ENCODE assay signal across 8 cellular contexts in genomic region chr15:59104602-59104911, GRCh38. TPM values are rescaled to one million over a fixed set of nuclear protein-coding genes. Genes with fewer than 3 reads are reported as not detected.
DNase-seq lines count a peak whose midpoint lies in the region; ATAC-seq, FAIRE-seq and TF ChIP-seq lines count a peak whose summit lies in the region.

No MANE protein-coding gene starts in this region.

- FAIRE-seq in astrocyte (lab: Jason Lieb, UNC): no peak

- no peak for TF ChIP-seq POLR2A in upper lobe of left lung (IDR thresholded peaks at IDR 0.05)

- peak overlapping the region; percentile 90 for H3K4me3 ChIP-seq in BLaER1
- peak overlapping the region; percentile 85 for H3K4me3 ChIP-seq in astrocyte (ENCODE audit: insufficient read depth, low read depth, low read length)
- H3K4me3 ChIP-seq in liver (ENCODE audit: low read depth in 1 of 3, low read length in 3 of 3): peak overlapping the region; percentile 9 to 83 (median 53)
- H3K4me3 ChIP-seq in upper lobe of left lung: peak overlapping the region; percentile 31 to 88 (median 76)

- H3K9ac ChIP-seq in BLaER1 (peak overlapping the region; percentile 92), astrocyte (ENCODE audit: low read length) (peak overlapping the region; percentile 87), liver (ENCODE audit: low read depth in 1 of 2, low read length in 2 of 2) (peak overlapping the region in 1 of 2 donors; percentile 26)

- H4K20me1 ChIP-seq in BLaER1 (no peaks in the 10 kb centered on the region), astrocyte (ENCODE audit: insufficient read depth, low read length) (no peaks in the 10 kb centered on the region)

- H3K36me3 Mint-ChIP-seq in astrocyte (ENCODE audit: low read depth, unreplicated experiment): no peaks in the 10 kb centered on the region

- no peak for TF ChIP-seq RAD21 in liver (IDR thresholded peaks at IDR 0.05)

- H3K4me1 Mint-ChIP-seq in astrocyte (ENCODE audit: low read depth, unreplicated experiment): peaks cover 5% of the 10 kb centered on the region

- H3K27ac ChIP-seq in BLaER1 (peak overlapping the region; percentile 91), astrocyte (ENCODE audit: low read depth, low read length) (peak overlapping the region; percentile 80), liver (ENCODE audit: low read depth in 1 of 2, low read length in 2 of 2) (no peak overlapping the region), upper lobe of left lung (peak overlapping the region in 3 of 4 donors; percentile 18 to 77 (median 54))

- ATAC-seq in HG02623 (IDR thresholded peaks at IDR 0.05; ENCODE audit: unreplicated experiment): peak; percentile 20
- ATAC-seq in upper lobe of left lung (ENCODE audit: low FRiP score in 2 of 2): peak in 1 of 2 donors; percentile 47

- TF ChIP-seq CTCF in astrocyte (IDR thresholded peaks at IDR 0.05; ENCODE audit: insufficient read depth, low read depth, low read length) (no peak), liver (IDR thresholded peaks at IDR 0.05; ENCODE audit: low read depth, low read length, missing input control) (no peak), upper lobe of left lung (IDR thresholded peaks at IDR 0.05) (no peak), GM10266 (IDR thresholded peaks at IDR 0.05; ENCODE audit: control insufficient read depth, insufficient read depth, low read depth, missing control alignments) (no peak)

- peaks cover 36% of the 10 kb centered on the region for H3K36me3 ChIP-seq in BLaER1
- H3K36me3 ChIP-seq in astrocyte (ENCODE audit: insufficient read depth, low read length): peaks cover 17% of the 10 kb centered on the region
- H3K36me3 ChIP-seq in liver (ENCODE audit: control insufficient read depth in 4 of 4, insufficient read depth in 3 of 4, low read depth in 1 of 4, low read length in 3 of 4): peaks cover 0 to 5% (median 3%) of the 10 kb centered on the region in 4 donors
- peaks cover 0 to 9% (median 1%) of the 10 kb centered on the region in 4 donors for H3K36me3 ChIP-seq in upper lobe of left lung

- H3K79me2 ChIP-seq in astrocyte (ENCODE audit: insufficient read depth, low read length): peaks cover 40% of the 10 kb centered on the region

- H3K4me1 ChIP-seq in BLaER1: peaks cover 25% of the 10 kb centered on the region
- peaks cover 6% of the 10 kb centered on the region for H3K4me1 ChIP-seq in astrocyte (ENCODE audit: insufficient read depth, low read length)
- H3K4me1 ChIP-seq in liver (ENCODE audit: control insufficient read depth in 4 of 4, insufficient read depth in 4 of 4, low read length in 3 of 4): peaks cover 0 to 15% (median 7%) of the 10 kb centered on the region in 4 donors
- H3K4me1 ChIP-seq in upper lobe of left lung: peaks cover 0 to 10% (median 7%) of the 10 kb centered on the region in 4 donors

- no peaks in the 10 kb centered on the region for H3K27me3 Mint-ChIP-seq in astrocyte (ENCODE audit: low read depth, unreplicated experiment)

- no peak for TF ChIP-seq EP300 in upper lobe of left lung (IDR thresholded peaks at IDR 0.05)

- H3K27me3 ChIP-seq in BLaER1 (no peaks in the 10 kb centered on the region), astrocyte (ENCODE audit: insufficient read depth, low read length) (no peaks in the 10 kb centered on the region), liver (ENCODE audit: control insufficient read depth in 4 of 4, insufficient read depth in 4 of 4, low read length in 3 of 4) (no peaks in the 10 kb centered on the region), upper lobe of left lung (no peaks in the 10 kb centered on the region)

- peak overlapping the region; percentile 79 for H3K4me2 ChIP-seq in BLaER1
- H3K4me2 ChIP-seq in astrocyte (ENCODE audit: low read length): peak overlapping the region; percentile 92

- WGBS in liver: 5% methylated on average over 9 of the region's 9 CpGs
- 1 to 3% methylated on average over 9 of the region's 9 CpGs for WGBS in upper lobe of left lung, 2 donors

- no peaks in the 10 kb centered on the region for H3K9me3 Mint-ChIP-seq in astrocyte (ENCODE audit: unreplicated experiment)

- H3K4me3 Mint-ChIP-seq in astrocyte (ENCODE audit: unreplicated experiment): peak overlapping the region; percentile 97

- DNase-seq in astrocyte (ENCODE audit: low read depth) (no peak), upper lobe of left lung (no peak), NCI-H524 treated with DMSO at 0.1 percent for 48 hours (lab: John Stamatoyannopoulos, UW) (no peak), GM10266 (ENCODE audit: extremely low spot score) (no peak)
- no peak for DNase-seq in activated CD4-positive, alpha-beta T cell treated with anti-CD3 and anti-CD28 coated beads for 4 hours

- H2AFZ ChIP-seq in astrocyte (ENCODE audit: low read depth, low read length): peak overlapping the region; percentile 66

- H3K27ac Mint-ChIP-seq in astrocyte (ENCODE audit: unreplicated experiment): peak overlapping the region; percentile 95

- H3K9me3 ChIP-seq in BLaER1 (no peaks in the 10 kb centered on the region), astrocyte (ENCODE audit: insufficient read depth, low read depth, low read length) (no peaks in the 10 kb centered on the region), liver (ENCODE audit: control insufficient read depth in 4 of 4, low read length in 3 of 4) (no peaks in the 10 kb centered on the region), upper lobe of left lung (no peaks in the 10 kb centered on the region)

TF ChIP-seq in liver, 16 proteins besides CTCF, POLR2A, EP300 and RAD21:
- TF ChIP-seq SP1 (IDR thresholded peaks at IDR 0.05) (no peak), HNF4A (conservative IDR thresholded peaks at IDR 0.05) (no peak), NR2F2 (IDR thresholded peaks at IDR 0.05) (no peak), EGR1 (IDR thresholded peaks at IDR 0.05; ENCODE audit: low read depth in 2 of 2) (no peak)
- TF ChIP-seq, protein P1, sequence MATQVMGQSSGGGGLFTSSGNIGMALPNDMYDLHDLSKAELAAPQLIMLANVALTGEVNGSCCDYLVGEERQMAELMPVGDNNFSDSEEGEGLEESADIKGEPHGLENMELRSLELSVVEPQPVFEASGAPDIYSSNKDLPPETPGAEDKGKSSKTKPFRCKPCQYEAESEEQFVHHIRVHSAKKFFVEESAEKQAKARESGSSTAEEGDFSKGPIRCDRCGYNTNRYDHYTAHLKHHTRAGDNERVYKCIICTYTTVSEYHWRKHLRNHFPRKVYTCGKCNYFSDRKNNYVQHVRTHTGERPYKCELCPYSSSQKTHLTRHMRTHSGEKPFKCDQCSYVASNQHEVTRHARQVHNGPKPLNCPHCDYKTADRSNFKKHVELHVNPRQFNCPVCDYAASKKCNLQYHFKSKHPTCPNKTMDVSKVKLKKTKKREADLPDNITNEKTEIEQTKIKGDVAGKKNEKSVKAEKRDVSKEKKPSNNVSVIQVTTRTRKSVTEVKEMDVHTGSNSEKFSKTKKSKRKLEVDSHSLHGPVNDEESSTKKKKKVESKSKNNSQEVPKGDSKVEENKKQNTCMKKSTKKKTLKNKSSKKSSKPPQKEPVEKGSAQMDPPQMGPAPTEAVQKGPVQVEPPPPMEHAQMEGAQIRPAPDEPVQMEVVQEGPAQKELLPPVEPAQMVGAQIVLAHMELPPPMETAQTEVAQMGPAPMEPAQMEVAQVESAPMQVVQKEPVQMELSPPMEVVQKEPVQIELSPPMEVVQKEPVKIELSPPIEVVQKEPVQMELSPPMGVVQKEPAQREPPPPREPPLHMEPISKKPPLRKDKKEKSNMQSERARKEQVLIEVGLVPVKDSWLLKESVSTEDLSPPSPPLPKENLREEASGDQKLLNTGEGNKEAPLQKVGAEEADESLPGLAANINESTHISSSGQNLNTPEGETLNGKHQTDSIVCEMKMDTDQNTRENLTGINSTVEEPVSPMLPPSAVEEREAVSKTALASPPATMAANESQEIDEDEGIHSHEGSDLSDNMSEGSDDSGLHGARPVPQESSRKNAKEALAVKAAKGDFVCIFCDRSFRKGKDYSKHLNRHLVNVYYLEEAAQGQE (IDR thresholded peaks at IDR 0.05): no peak

RNA-seq across cellular contexts. Expression of gene CCNB2, which starts 0.4 kb away (rescaled TPM):
- total RNA-seq in astrocyte (5.9 and 7.9 TPM in 2 replicates), liver (10 to 100 TPM in 1 of 2 donors, under 1 TPM in 1; 0.42 to 53.1 TPM), upper lobe of left lung (1 to 10 TPM in 5 of 6 donors, not detected in 1; 1.7 to 4.9 (median 2.8) TPM)
- polyA plus RNA-seq in liver: 1 to 10 TPM; 1.5 to 2.5 TPM

Comparison
In these comparisons a context has a peak if more than half of its experiments do, and no peak if none do; other contexts are left out.
1. H3K27ac ChIP-seq: peak in BLaER1 (single experiment), astrocyte (single experiment) and upper lobe of left lung (3 of 4); none in liver (0 of 2).
2. Peak in every context shown above with its lines, with median percentiles within 50 percentile points of each other: H3K4me3 ChIP-seq.